Comparison of ENCODE assay signal across 4 cellular contexts in genomic region chr13:41229356-41229755, GRCh38.
TF ChIP-seq lines count a peak whose summit lies in the region.

No MANE protein-coding gene starts in this region.

TF ChIP-seq in A549, 52 proteins besides CTCF, POLR2A, EP300 and RAD21:
- no peak for TF ChIP-seq NFE2L2 (conservative IDR thresholded peaks at IDR 0.05; ENCODE audit: low read length)
- peak; percentile 92 for TF ChIP-seq MAFK (IDR thresholded peaks at IDR 0.05; ENCODE audit: partially characterized antibody)

TF ChIP-seq in HEK293, 187 proteins besides CTCF, POLR2A, EP300 and RAD21:
- TF ChIP-seq ZNF513 (tag by site-specific recombination; IDR thresholded peaks at IDR 0.05) = no peak
- 0 out of 2 replicates have a peak, but pooled peaks have one; percentile 32 for TF ChIP-seq ZBTB1 (tag by site-specific recombination; IDR thresholded peaks at IDR 0.05)

TF ChIP-seq in K562, 482 proteins besides CTCF, POLR2A, EP300 and RAD21:
- TF ChIP-seq ZNF274 (IDR thresholded peaks at IDR 0.05; ENCODE audit: borderline replicate concordance, low read depth, low read length) (no peak), ZNF316 (IDR thresholded peaks at IDR 0.05) (peak; percentile 94), MAFK (IDR thresholded peaks at IDR 0.05; ENCODE audit: low read length) (peak; percentile 93), C11orf30 (IDR thresholded peaks at IDR 0.05; ENCODE audit: low read depth) (peak; percentile 88), MAFG (tag; conservative IDR thresholded peaks at IDR 0.05) (peak; percentile 83), CREB3 (tag; conservative IDR thresholded peaks at IDR 0.05; ENCODE audit: low read depth) (no peak), MAFF (IDR thresholded peaks at IDR 0.05; ENCODE audit: low read length) (peak; percentile 93)
TF ChIP-seq in K562: peak in this region for 5.

TF ChIP-seq in H1, 55 proteins besides CTCF, POLR2A, EP300 and RAD21:
- peak; percentile 86; the same call in 1 of the 2 replicates for TF ChIP-seq MAFK (IDR thresholded peaks at IDR 0.05; ENCODE audit: low read depth, low read length)
- no peak for TF ChIP-seq CEBPB (IDR thresholded peaks at IDR 0.05; ENCODE audit: low read depth, low read length)
